ENCODE assay signal across 8 cellular contexts in genomic region chr2:234880551-234881211, GRCh38.
DNase-seq lines count a peak whose midpoint lies in the region; ATAC-seq, FAIRE-seq and TF ChIP-seq lines count a peak whose summit lies in the region.

No MANE protein-coding gene starts in this region.

- H2BK120ac ChIP-seq in H1 (replicated peaks; ENCODE audit: low read depth, low read length) = no peak overlapping the region
- no peak overlapping the region for H2BK120ac ChIP-seq in trophoblast cell (ENCODE audit: insufficient read depth, low read length, poor library complexity)

- no peaks in the 10 kb centered on the region for H3K36me3 ChIP-seq in H1 (ENCODE audit: control insufficient read depth in 2 of 4, insufficient read depth in 4 of 4, low read length in 3 of 4)
- no peaks in the 10 kb centered on the region for H3K36me3 ChIP-seq in trophoblast cell (ENCODE audit: control insufficient read depth in 1 of 2, insufficient read depth in 2 of 2, low read length in 2 of 2)
- H3K36me3 ChIP-seq in WERI-Rb-1 = no peaks in the 10 kb centered on the region

- H2AK5ac ChIP-seq in H1 (ENCODE audit: low read depth, low read length) (no peak overlapping the region), trophoblast cell (ENCODE audit: low read length) (no peak overlapping the region)

- H3K79me1 ChIP-seq in H1 (ENCODE audit: low read depth, low read length) (no peaks in the 10 kb centered on the region), trophoblast cell (ENCODE audit: low read length) (no peaks in the 10 kb centered on the region)

- no peak overlapping the region for H3K4me3 ChIP-seq in H1 (ENCODE audit: extremely low read depth in 1 of 4, insufficient read depth in 2 of 4, low read depth in 3 of 4, low read length in 4 of 4)
- H3K4me3 ChIP-seq in trophoblast cell (ENCODE audit: low read depth, low read length) = no peak overlapping the region
- no peak overlapping the region for H3K4me3 ChIP-seq in WERI-Rb-1 (ENCODE audit: low read depth, low read length)

- H2BK12ac ChIP-seq in H1 (ENCODE audit: low read depth, low read length) = no peak overlapping the region
- no peak overlapping the region for H2BK12ac ChIP-seq in trophoblast cell (ENCODE audit: low read length)

- WGBS in H1 (ENCODE audit: extremely low coverage in 1 of 2, insufficient coverage in 1 of 2, insufficient read length in 1 of 2, insufficient replicate concordance in 2 of 2, low coverage in 1 of 2, low lambda C conversion rate in 2 of 2, missing lambda C conversion rate in 1 of 2), 2 experiments = 91% methylated on average over 7 of the region's 7 CpGs; no CpG with 5 or more reads in 1 of the 2 experiments
- no CpG with 5 or more reads among the region's 7 CpGs for WGBS in trophoblast cell (ENCODE audit: extremely low coverage, insufficient coverage, insufficient read length)

- ATAC-seq in HG03442 (IDR thresholded peaks at IDR 0.05; ENCODE audit: unreplicated experiment) (no peak), GM21526 (IDR thresholded peaks at IDR 0.05; ENCODE audit: low FRiP score, unreplicated experiment) (no peak)

- no peak overlapping the region for H2BK5ac ChIP-seq in H1 (ENCODE audit: low read depth, low read length)
- no peak overlapping the region for H2BK5ac ChIP-seq in trophoblast cell (ENCODE audit: low read depth, low read length, poor library complexity)

- TF ChIP-seq POLR2A in H1 (IDR thresholded peaks at IDR 0.05; ENCODE audit: control extremely low read depth in 1 of 2, low read depth in 2 of 2, low read length in 2 of 2) = no peak

- no peak for FAIRE-seq in H1 (lab: Jason Lieb, UNC)

- H4K20me1 ChIP-seq in H1 (replicated peaks in 1 of 2; ENCODE audit: control insufficient read depth in 1 of 2, insufficient read depth in 2 of 2, low read length in 2 of 2) = no peaks in the 10 kb centered on the region

- H4K8ac ChIP-seq in H1 (ENCODE audit: extremely low read depth, insufficient read depth, low read length) (no peak overlapping the region), trophoblast cell (ENCODE audit: low read depth, low read length) (no peak overlapping the region)

- H3K27ac ChIP-seq in H1 (ENCODE audit: low read depth, low read length) (no peak overlapping the region), trophoblast cell (ENCODE audit: low read depth, low read length) (no peak overlapping the region), WERI-Rb-1 (no peak overlapping the region)

- H3K9ac ChIP-seq in H1 (replicated peaks in 1 of 4; ENCODE audit: extremely low read depth in 1 of 4, low read depth in 3 of 4, low read length in 3 of 4) (no peak overlapping the region), trophoblast cell (ENCODE audit: low read length) (no peak overlapping the region)

- TF ChIP-seq RAD21 in H1 (IDR thresholded peaks at IDR 0.05 in 1 of 2, conservative IDR thresholded peaks at IDR 0.05 in 1 of 2; ENCODE audit: low read depth in 2 of 2, low read length in 2 of 2) = no peak

- no peaks in the 10 kb centered on the region for H3K9me3 ChIP-seq in H1 (ENCODE audit: insufficient read depth in 2 of 2, low read depth in 1 of 2, low read length in 1 of 2)
- H3K9me3 ChIP-seq in trophoblast cell (ENCODE audit: insufficient read depth, low read depth, low read length) = no peaks in the 10 kb centered on the region
- H3K9me3 ChIP-seq in WERI-Rb-1 (ENCODE audit: severe bottlenecking) = peaks cover 8% of the 10 kb centered on the region

- TF ChIP-seq CTCF in H1 (IDR thresholded peaks at IDR 0.05; ENCODE audit: control extremely low read depth in 1 of 3, insufficient read depth in 1 of 3, low read depth in 1 of 3, low read length in 3 of 3) = no peak
- no peak for TF ChIP-seq CTCF in WERI-Rb-1 (IDR thresholded peaks at IDR 0.05; ENCODE audit: low read depth, low read length)

- H2BK20ac ChIP-seq in H1 (ENCODE audit: low read length) = 0 out of 2 replicates have a peak overlapping the region, but pooled peaks have one; percentile 10

- CTCF ChIA-PET in H1 (lab: Charles Lee; ENCODE audit: partially characterized antibody) = interaction anchor here (0.8 to 3.1 kb wide), 19 partner anchors 11 to 716 kb away, joined by 3 to 11 read pairs (median 4); no protein-coding TSS in a partner anchor

- H3K23ac ChIP-seq in H1 (ENCODE audit: insufficient read length) (no peak overlapping the region), trophoblast cell (ENCODE audit: low read length) (peak overlapping the region; percentile 61)

- no peak overlapping the region for H3K14ac ChIP-seq in H1 (ENCODE audit: insufficient read length)
- H3K14ac ChIP-seq in trophoblast cell (ENCODE audit: low read length) = no peak overlapping the region

- H4K91ac ChIP-seq in H1 (replicated peaks; ENCODE audit: insufficient read length, low read length) (peak overlapping the region; percentile 47), trophoblast cell (ENCODE audit: low read depth, low read length) (no peak overlapping the region)

- H3K27me3 ChIP-seq in H1 (replicated peaks in 1 of 4; ENCODE audit: control insufficient read depth in 3 of 4, extremely low read depth in 1 of 4, insufficient read depth in 3 of 4, low read length in 3 of 4) = no peaks in the 10 kb centered on the region
- H3K27me3 ChIP-seq in trophoblast cell (ENCODE audit: insufficient read depth, low read length) = no peaks in the 10 kb centered on the region
- H3K27me3 ChIP-seq in WERI-Rb-1 (ENCODE audit: insufficient read depth, low read depth, severe bottlenecking) = no peaks in the 10 kb centered on the region

- no peak overlapping the region for H3K56ac ChIP-seq in H1 (replicated peaks; ENCODE audit: insufficient read length, low read depth, low read length)

- H2BK15ac ChIP-seq in H1 (ENCODE audit: low read length) = no peak overlapping the region

- peak overlapping the region; percentile 9 for H4K5ac ChIP-seq in H1 (ENCODE audit: insufficient read length, low read depth, low read length)

- peak; percentile 18 for DNase-seq in NK-92 treated with Interleukin-12 subunit alpha and Interleukin-12 subunit beta, amount 100 ng/mL, for 24 hours (lab: John Stamatoyannopoulos, UW)
- DNase-seq in NK-92 (lab: John Stamatoyannopoulos, UW; ENCODE audit: unreplicated experiment) (no peak), NCI-H460 (ENCODE audit: extremely low read depth, low read depth) (peak; percentile 52), H1 (ENCODE audit: low read depth in 1 of 2, low spot score in 2 of 2) (no peak), trophoblast cell (peak in 1 of 2 donors; percentile 48), WERI-Rb-1 (no peak)

- H4K12ac ChIP-seq in trophoblast cell (ENCODE audit: low read depth, low read length) = no peak overlapping the region

- no peak overlapping the region for H3K4me2 ChIP-seq in H1 (ENCODE audit: insufficient read depth in 1 of 2, low read depth in 2 of 2, low read length in 2 of 2)
- H3K4me2 ChIP-seq in trophoblast cell (ENCODE audit: low read length) = no peak overlapping the region

- H3K4me1 ChIP-seq in H1 (replicated peaks in 1 of 4; ENCODE audit: control insufficient read depth in 3 of 4, insufficient read depth in 4 of 4, low read length in 3 of 4) (peaks cover 0 to 3% (median 0%) of the 10 kb centered on the region in 4 experiments; a peak in 2 of 7 replicates), trophoblast cell (ENCODE audit: control insufficient read depth in 1 of 2, insufficient read depth in 2 of 2, low read length in 2 of 2) (no peaks in the 10 kb centered on the region)

- H3K79me2 ChIP-seq in H1 (ENCODE audit: control insufficient read depth in 1 of 2, insufficient read depth in 2 of 2, low read length in 2 of 2) (no peaks in the 10 kb centered on the region), trophoblast cell (ENCODE audit: control insufficient read depth, insufficient read depth, low read length, poor library complexity) (no peaks in the 10 kb centered on the region)

- TF ChIP-seq EP300 in H1 (IDR thresholded peaks at IDR 0.05; ENCODE audit: borderline replicate concordance in 1 of 2, low read depth in 2 of 2, low read length in 2 of 2) = no peak

- no peaks in the 10 kb centered on the region for H3K23me2 ChIP-seq in H1 (ENCODE audit: low read depth, low read length)

- POLR2A ChIA-PET in H1 (lab: Charles Lee; ENCODE audit: partially characterized antibody) = no interaction called here

- no peak overlapping the region for H3K4ac ChIP-seq in H1 (replicated peaks; ENCODE audit: insufficient read length, low read depth, low read length)
- no peak overlapping the region for H3K4ac ChIP-seq in trophoblast cell (ENCODE audit: low read depth, low read length)

- H2AFZ ChIP-seq in H1 (ENCODE audit: low read length) (no peak overlapping the region), trophoblast cell (ENCODE audit: insufficient read depth, low read length, poor library complexity) (no peak overlapping the region)

- no peak overlapping the region for H3K18ac ChIP-seq in H1 (ENCODE audit: extremely low read depth, low read length)
- H3K18ac ChIP-seq in trophoblast cell (ENCODE audit: low read length) = no peak overlapping the region

TF ChIP-seq in H1, 55 proteins besides CTCF, POLR2A, EP300 and RAD21:
- TF ChIP-seq SP4 (IDR thresholded peaks at IDR 0.05; ENCODE audit: low read length) (no peak), TCF12 (IDR thresholded peaks at IDR 0.05; ENCODE audit: low read depth, low read length) (no peak), SP2 (IDR thresholded peaks at IDR 0.05; ENCODE audit: low read length) (no peak), EZH2 (IDR thresholded peaks at IDR 0.05; ENCODE audit: low read depth, low read length, severe bottlenecking) (no peak), MAFK (IDR thresholded peaks at IDR 0.05; ENCODE audit: low read depth, low read length) (no peak), EGR1 (IDR thresholded peaks at IDR 0.05; ENCODE audit: borderline replicate concordance, low read depth, low read length) (no peak), TEAD4 (IDR thresholded peaks at IDR 0.05; ENCODE audit: low read depth, low read length) (no peak), CBX5 (IDR thresholded peaks at IDR 0.05; ENCODE audit: low read depth, low read length) (no peak), RFX5 (IDR thresholded peaks at IDR 0.05; ENCODE audit: borderline replicate concordance, low read depth, low read length) (no peak), POU5F1 (IDR thresholded peaks at IDR 0.05; ENCODE audit: low read depth, low read length) (no peak), RXRA (IDR thresholded peaks at IDR 0.05; ENCODE audit: insufficient read depth, low read depth, low read length) (no peak), NANOG (IDR thresholded peaks at IDR 0.05; ENCODE audit: insufficient read depth, low read depth, low read length, poor library complexity, severe bottlenecking) (no peak)

Comparison
In these comparisons a context has a peak if more than half of its experiments do, and no peak if none do; other contexts are left out.
1. DNase-seq: peak in NK-92 treated with Interleukin-12 subunit alpha and Interleukin-12 subunit beta, amount 100 ng/mL, for 24 hours (single experiment) and NCI-H460 (single experiment); none in NK-92 (single experiment), H1 (0 of 2) and WERI-Rb-1 (single experiment).